ENCODE assay signal across 18 cellular contexts in genomic region chr6:27966816-27967426, GRCh38. TPM values are rescaled to one million over a fixed set of nuclear protein-coding genes. Genes with fewer than 3 reads are reported as not detected.
A peak's percentile ranks its signal among the peaks of the same experiment; 100 is the strongest.
DNase-seq lines count a peak whose midpoint lies in the region; ATAC-seq and TF ChIP-seq lines count a peak whose summit lies in the region.
"Had no signal": no experiment of that assay in that cellular context is flagged by ENCODE, and none has a peak within 500 bp of the region (broad histone marks: within the 10 kb centered on the region; RNA-seq: fewer than 3 reads in every experiment).

No MANE protein-coding gene starts in this region.

- H3K9me3 ChIP-seq in right cardiac atrium (ENCODE audit: control insufficient read depth, low read length) = no peaks in the 10 kb centered on the region
- H3K9me3 ChIP-seq: HAP-1 had no signal

- WGBS in right cardiac atrium = 93% methylated on average over 23 of the region's 23 CpGs

- DNase-seq in right cardiac atrium (peak in 2 of 3 donors; percentile 12 to 31), cardiac septum (ENCODE audit: low spot score) (no peak), chondrocyte (ENCODE audit: low spot score) (peak; percentile 85), GM20000 (ENCODE audit: low spot score) (no peak), germinal center (ENCODE audit: low spot score) (no peak)
- no peak for DNase-seq in stimulated activated effector memory CD8-positive, alpha-beta T cell treated with anti-CD3 and anti-CD28 coated beads, Interleukin-12 subunit alpha, Interleukin-12 subunit beta, amount 100 ng/mL, for 72 hours (ENCODE audit: low spot score in 2 of 2)
- DNase-seq in naive thymus-derived CD8-positive, alpha-beta T cell = no peak
- DNase-seq: 8988T; AML-193; C1 segment of cervical spinal cord; Calu3; CD4-positive, alpha-beta T cell; DMS 273 treated with DMSO at 0.1 percent for 48 hours had no signal

- no peak overlapping the region for H3K27ac ChIP-seq in right cardiac atrium (ENCODE audit: low read length)
- H3K27ac ChIP-seq: HL-60 had no signal

- H3K27me3 Mint-ChIP-seq in chondrocyte (ENCODE audit: low read depth) = no peaks in the 10 kb centered on the region
- H3K27me3 Mint-ChIP-seq in naive thymus-derived CD8-positive, alpha-beta T cell = peaks cover 15 to 70% (median 33%) of the 10 kb centered on the region in 5 donors

- no peaks in the 10 kb centered on the region for H3K4me1 ChIP-seq in right cardiac atrium (ENCODE audit: control insufficient read depth, insufficient read depth, low read length)
- H3K4me1 ChIP-seq: HAP-1 had no signal

- no peaks in the 10 kb centered on the region for H3K27me3 ChIP-seq in right cardiac atrium (ENCODE audit: control insufficient read depth, insufficient read depth)

- peaks cover 13% of the 10 kb centered on the region for H3K9me3 Mint-ChIP-seq in chondrocyte (ENCODE audit: low read depth)
- H3K9me3 Mint-ChIP-seq in stimulated activated effector memory CD8-positive, alpha-beta T cell treated with anti-CD3 and anti-CD28 coated beads, Interleukin-12 subunit alpha, Interleukin-12 subunit beta, amount 100 ng/mL, for 72 hours = no peaks in the 10 kb centered on the region
- peaks cover 0 to 15% (median 7%) of the 10 kb centered on the region in 9 donors for H3K9me3 Mint-ChIP-seq in naive thymus-derived CD8-positive, alpha-beta T cell

- no peaks in the 10 kb centered on the region for H3K36me3 Mint-ChIP-seq in chondrocyte (ENCODE audit: low read depth)
- peaks cover 5% of the 10 kb centered on the region for H3K36me3 Mint-ChIP-seq in stimulated activated effector memory CD8-positive, alpha-beta T cell treated with anti-CD3 and anti-CD28 coated beads, Interleukin-12 subunit alpha, Interleukin-12 subunit beta, amount 100 ng/mL, for 72 hours
- H3K36me3 Mint-ChIP-seq in naive thymus-derived CD8-positive, alpha-beta T cell = peaks cover 0 to 24% (median 11%) of the 10 kb centered on the region in 3 donors

- no peak overlapping the region for H3K4me3 ChIP-seq in right cardiac atrium (ENCODE audit: low read length)
- H3K4me3 ChIP-seq: GM12878, HAP-1 had no signal

- POLR2A ChIA-PET in naive thymus-derived CD8-positive, alpha-beta T cell (lab: Charles Lee) = no interaction called here

- no peak overlapping the region for H3K27ac Mint-ChIP-seq in chondrocyte (ENCODE audit: unreplicated experiment)
- no peak overlapping the region for H3K27ac Mint-ChIP-seq in stimulated activated effector memory CD8-positive, alpha-beta T cell treated with anti-CD3 and anti-CD28 coated beads, Interleukin-12 subunit alpha, Interleukin-12 subunit beta, amount 100 ng/mL, for 72 hours
- no peak overlapping the region for H3K27ac Mint-ChIP-seq in naive thymus-derived CD8-positive, alpha-beta T cell
- H3K27ac Mint-ChIP-seq: CD4-positive, alpha-beta T cell had no signal

- no peak for TF ChIP-seq CTCF in chondrocyte (IDR thresholded peaks at IDR 0.05)
- no peak for TF ChIP-seq CTCF in GM20000 (IDR thresholded peaks at IDR 0.05; ENCODE audit: extremely low read depth, missing control alignments)

- no peaks in the 10 kb centered on the region for H3K4me1 Mint-ChIP-seq in chondrocyte (ENCODE audit: low read depth)
- H3K4me1 Mint-ChIP-seq in stimulated activated effector memory CD8-positive, alpha-beta T cell treated with anti-CD3 and anti-CD28 coated beads, Interleukin-12 subunit alpha, Interleukin-12 subunit beta, amount 100 ng/mL, for 72 hours = no peaks in the 10 kb centered on the region
- H3K4me1 Mint-ChIP-seq in naive thymus-derived CD8-positive, alpha-beta T cell = no peaks in the 10 kb centered on the region

- ATAC-seq in right cardiac atrium = no peak
- peak; percentile 28 for ATAC-seq in stimulated activated effector memory CD8-positive, alpha-beta T cell treated with anti-CD3 and anti-CD28 coated beads, Interleukin-12 subunit alpha, Interleukin-12 subunit beta, amount 100 ng/mL, for 72 hours
- no peak for ATAC-seq in naive thymus-derived CD8-positive, alpha-beta T cell

- H3K4me3 Mint-ChIP-seq in chondrocyte (ENCODE audit: unreplicated experiment) = no peak overlapping the region
- H3K4me3 Mint-ChIP-seq in stimulated activated effector memory CD8-positive, alpha-beta T cell treated with anti-CD3 and anti-CD28 coated beads, Interleukin-12 subunit alpha, Interleukin-12 subunit beta, amount 100 ng/mL, for 72 hours = no peak overlapping the region
- no peak overlapping the region for H3K4me3 Mint-ChIP-seq in naive thymus-derived CD8-positive, alpha-beta T cell
- H3K4me3 Mint-ChIP-seq: CD4-positive, alpha-beta T cell had no signal

- intact Hi-C loops in right cardiac atrium (cut with DNase I) = no loop called here
- intact Hi-C loops in cardiac septum (cut with DNase I) = no loop called here

RNA-seq across cellular contexts. Expression of gene OR2B6, which starts 9.9 kb away (rescaled TPM):
- not detected for total RNA-seq in right cardiac atrium
- not detected for polyA plus RNA-seq in right cardiac atrium
- total RNA-seq in cardiac septum = not detected
- total RNA-seq in chondrocyte = not detected in 3 replicates
- total RNA-seq in naive thymus-derived CD8-positive, alpha-beta T cell = not detected
- not detected for polyA plus RNA-seq in naive thymus-derived CD8-positive, alpha-beta T cell
- total RNA-seq: CD4-positive, alpha-beta T cell; G401; H1 had no signal

RNA-seq across cellular contexts. Expression of gene OR2B2, which starts 54.7 kb away (rescaled TPM):
- total RNA-seq in right cardiac atrium (not detected), cardiac septum (not detected), chondrocyte (not detected in 3 replicates)
- polyA plus RNA-seq in right cardiac atrium = not detected
- total RNA-seq in naive thymus-derived CD8-positive, alpha-beta T cell = not detected
- not detected for polyA plus RNA-seq in naive thymus-derived CD8-positive, alpha-beta T cell
- total RNA-seq: Calu3; CD4-positive, alpha-beta T cell; G401; GM12878; H1 had no signal
- polyA plus RNA-seq: GM12878, H1 had no signal

Comparison
In these comparisons a context has a peak if more than half of its experiments do, and no peak if none do; other contexts are left out.
1. DNase-seq: peak in right cardiac atrium (2 of 3) and chondrocyte (single experiment); none in cardiac septum (single experiment), stimulated activated effector memory CD8-positive, alpha-beta T cell treated with anti-CD3 and anti-CD28 coated beads, Interleukin-12 subunit alpha, Interleukin-12 subunit beta, amount 100 ng/mL, for 72 hours (0 of 2), naive thymus-derived CD8-positive, alpha-beta T cell (0 of 10), GM20000 (single experiment) and germinal center (single experiment).